ENCODE assay signal across 8 cellular contexts in genomic region chr2:225270861-225271260, GRCh38.
DNase-seq lines count a peak whose midpoint lies in the region; ATAC-seq and TF ChIP-seq lines count a peak whose summit lies in the region.

No MANE protein-coding gene starts in this region.

- no peaks in the 10 kb centered on the region for H3K36me3 ChIP-seq in lower lobe of right lung

- CTCF ChIA-PET in WTC11 (lab: Charles Lee), result no interaction called here

- H3K4me3 Mint-ChIP-seq in WTC11, result no peak overlapping the region
- no peak overlapping the region for H3K4me3 Mint-ChIP-seq in progenitor cell of endocrine pancreas (ENCODE audit: low read depth)

- intact Hi-C loops in lower lobe of right lung (cut with DNase I), result no loop called here

- POLR2A ChIA-PET in WTC11 (lab: Charles Lee), result no interaction called here

- no peaks in the 10 kb centered on the region for H3K9me3 ChIP-seq in lower lobe of right lung

- H3K27ac Mint-ChIP-seq in WTC11, result no peak overlapping the region
- no peak overlapping the region for H3K27ac Mint-ChIP-seq in progenitor cell of endocrine pancreas

- H3K4me3 ChIP-seq in lower lobe of right lung, result no peak overlapping the region

- H3K9me3 Mint-ChIP-seq in WTC11 (no peaks in the 10 kb centered on the region), progenitor cell of endocrine pancreas (ENCODE audit: low read depth) (no peaks in the 10 kb centered on the region)

- DNase-seq in DMS79 (lab: John Stamatoyannopoulos, UW) (peak; percentile 10), NCI-H2029 treated with DMSO at 0.1 percent for 48 hours (lab: John Stamatoyannopoulos, UW) (peak; percentile 82), WTC11 (ENCODE audit: low spot score) (no peak), lower lobe of right lung (no peak), progenitor cell of endocrine pancreas (ENCODE audit: low spot score, unreplicated experiment) (no peak), T-helper 9 cell (no peak)

- TF ChIP-seq CTCF in WTC11 (IDR thresholded peaks at IDR 0.05), result no peak
- no peak for TF ChIP-seq CTCF in lower lobe of right lung (IDR thresholded peaks at IDR 0.05)
- no peak for TF ChIP-seq CTCF in progenitor cell of endocrine pancreas (IDR thresholded peaks at IDR 0.05; ENCODE audit: unreplicated experiment)

- no peaks in the 10 kb centered on the region for H3K4me1 ChIP-seq in lower lobe of right lung

- ATAC-seq in GM19025 (IDR thresholded peaks at IDR 0.05; ENCODE audit: low read depth, unreplicated experiment) (peak; percentile 98), HG03025 (IDR thresholded peaks at IDR 0.05; ENCODE audit: low FRiP score, unreplicated experiment) (peak; percentile 99), WTC11 (peak; percentile 62), lower lobe of right lung (peak; percentile 61 to 80)

- no peaks in the 10 kb centered on the region for H3K4me1 Mint-ChIP-seq in WTC11
- H3K4me1 Mint-ChIP-seq in progenitor cell of endocrine pancreas (ENCODE audit: low read depth), result no peaks in the 10 kb centered on the region

- H3K27me3 Mint-ChIP-seq in WTC11 (ENCODE audit: low read depth), result no peaks in the 10 kb centered on the region
- no peaks in the 10 kb centered on the region for H3K27me3 Mint-ChIP-seq in progenitor cell of endocrine pancreas

- H3K27ac ChIP-seq in lower lobe of right lung, result no peak overlapping the region

- H3K27me3 ChIP-seq in lower lobe of right lung (ENCODE audit: low read depth), result no peaks in the 10 kb centered on the region

- H3K36me3 Mint-ChIP-seq in WTC11 (no peaks in the 10 kb centered on the region), progenitor cell of endocrine pancreas (ENCODE audit: insufficient read depth) (no peaks in the 10 kb centered on the region)

TF ChIP-seq in WTC11, 78 proteins besides CTCF, POLR2A, EP300 and RAD21:
- TF ChIP-seq ZNF416 (CRISPR knock-in tag; IDR thresholded peaks at IDR 0.05) (no peak), SP1 (CRISPR knock-in tag; conservative IDR thresholded peaks at IDR 0.05) (no peak), HMGXB4 (CRISPR knock-in tag; IDR thresholded peaks at IDR 0.05) (no peak), GRHL2 (CRISPR knock-in tag; IDR thresholded peaks at IDR 0.05; ENCODE audit: insufficient replicate concordance, severe bottlenecking) (no peak)

Comparison
In these comparisons a context has a peak if more than half of its experiments do, and no peak if none do; other contexts are left out.
1. DNase-seq: peak in DMS79 (single experiment) and NCI-H2029 treated with DMSO at 0.1 percent for 48 hours (single experiment); none in WTC11 (single experiment), lower lobe of right lung (single experiment), progenitor cell of endocrine pancreas (single experiment) and T-helper 9 cell (single experiment).
2. Peak in every context shown above with its lines, with median percentiles within 50 percentile points of each other: ATAC-seq.